9 cellular contexts compared by ENCODE assay signal in genomic region chr13:38045278-38046048, GRCh38.
DNase-seq lines count a peak whose midpoint lies in the region; ATAC-seq, FAIRE-seq and TF ChIP-seq lines count a peak whose summit lies in the region.
"Had no signal": no experiment of that assay in that cellular context is flagged by ENCODE, and none has a peak within 500 bp of the region (broad histone marks: within the 10 kb centered on the region; RNA-seq: fewer than 3 reads in every experiment).

No MANE protein-coding gene starts in this region.

- no peak for TF ChIP-seq POLR2A in breast epithelium (IDR thresholded peaks at IDR 0.05)

- POLR2A ChIA-PET in MCF 10A (lab: Yijun Ruan, JAX): no interaction called here

- no TSS peak for BruUV-seq in MCF 10A (replicated peaks; lab: Mats Ljungman, UMichigan)

- no peak overlapping the region for H3K27ac ChIP-seq in breast epithelium

- no peaks in the 10 kb centered on the region for H3K27me3 Mint-ChIP-seq in MCF 10A (ENCODE audit: insufficient read depth, unreplicated experiment)

- intact Hi-C loops in MCF 10A (cut with micrococcal nuclease) (loop anchor here (1.0 kb wide), 2 partner anchors 175 to 405 kb away; no protein-coding TSS in a partner anchor), breast epithelium (cut with DNase I; ENCODE audit: low total_unique reads) (no loop called here)

- H3K9me3 ChIP-seq in breast epithelium: no peaks in the 10 kb centered on the region

- no peak for FAIRE-seq in frontal cortex (lab: Jason Lieb, UNC)
- FAIRE-seq: G401.6 had no signal

- CTCF ChIA-PET in MCF 10A (lab: Yijun Ruan, JAX): interaction anchor here (0.6 to 2.9 kb wide), 17 partner anchors 10 to 554 kb away, joined by 3 to 12 read pairs (median 4); partner anchors contain the start of gene TRPC4

- TF ChIP-seq CTCF in MCF 10A (IDR thresholded peaks at IDR 0.05; ENCODE audit: unreplicated experiment) (peak; percentile 45), breast epithelium (IDR thresholded peaks at IDR 0.05) (no peak)

- H3K4me1 Mint-ChIP-seq in MCF 10A (ENCODE audit: insufficient read depth, unreplicated experiment): no peaks in the 10 kb centered on the region

- no peak overlapping the region for H3K4me3 Mint-ChIP-seq in MCF 10A (ENCODE audit: unreplicated experiment)

- DNase-seq in MCF 10A (ENCODE audit: unreplicated experiment): peak; percentile 56
- DNase-seq in breast epithelium (ENCODE audit: low spot score in 2 of 2): no peak
- DNase-seq in kidney glomerular epithelial cell (lab: John Stamatoyannopoulos, UW): peak; percentile 21
- DNase-seq in activated naive CD4-positive, alpha-beta T cell (lab: John Stamatoyannopoulos, UW): no peak
- DNase-seq in frontal cortex (ENCODE audit: low spot score in 2 of 2): no peak
- no peak for DNase-seq in activated CD4-positive, CD25-positive, alpha-beta regulatory T cell treated with anti-CD3 and anti-CD28 coated beads, Interleukin-2, amount 50 U/mL, for 72 hours

- H3K27me3 ChIP-seq in breast epithelium: no peaks in the 10 kb centered on the region

- H3K9me3 Mint-ChIP-seq in MCF 10A (ENCODE audit: unreplicated experiment): no peaks in the 10 kb centered on the region

- H3K4me1 ChIP-seq in breast epithelium: no peaks in the 10 kb centered on the region

- H3K27ac Mint-ChIP-seq in MCF 10A (ENCODE audit: low read depth, unreplicated experiment): peak overlapping the region; percentile 44

- ATAC-seq in HG03565 (IDR thresholded peaks at IDR 0.05; ENCODE audit: unreplicated experiment) (peak; percentile 92), SK-N-SH treated with all-trans-retinoic acid at 6 μM for 48 hours (peak; percentile 82)

- H3K36me3 ChIP-seq in breast epithelium: no peaks in the 10 kb centered on the region

- no peaks in the 10 kb centered on the region for H3K36me3 Mint-ChIP-seq in MCF 10A (ENCODE audit: insufficient read depth, unreplicated experiment)

- no peak overlapping the region for H3K4me3 ChIP-seq in breast epithelium

TF ChIP-seq in SK-N-SH treated with all-trans-retinoic acid at 6 μM for 48 hours, 23 proteins besides CTCF, POLR2A, EP300 and RAD21:
- no peak for TF ChIP-seq ISL1 (CRISPR knock-in tag; IDR thresholded peaks at IDR 0.05)
- no peak for TF ChIP-seq OSR1 (CRISPR knock-in tag; IDR thresholded peaks at IDR 0.05)
- TF ChIP-seq TSHZ2 (CRISPR knock-in tag; IDR thresholded peaks at IDR 0.05): no peak
- TF ChIP-seq PPARA (CRISPR knock-in tag; IDR thresholded peaks at IDR 0.05; ENCODE audit: borderline replicate concordance): no peak
- no peak for TF ChIP-seq POU6F1 (CRISPR knock-in tag; IDR thresholded peaks at IDR 0.05; ENCODE audit: borderline replicate concordance, low read depth)
- no peak for TF ChIP-seq RARB (CRISPR knock-in tag; IDR thresholded peaks at IDR 0.05)
- no peak for TF ChIP-seq BACH2 (CRISPR knock-in tag; IDR thresholded peaks at IDR 0.05; ENCODE audit: borderline replicate concordance)
- no peak for TF ChIP-seq CSDC2 (CRISPR knock-in tag; IDR thresholded peaks at IDR 0.05)
- no peak for TF ChIP-seq ZNF565 (CRISPR knock-in tag; conservative IDR thresholded peaks at IDR 0.05; ENCODE audit: low read depth)

Comparison
In these comparisons a context has a peak if more than half of its experiments do, and no peak if none do; other contexts are left out.
1. DNase-seq: peak in MCF 10A (single experiment) and kidney glomerular epithelial cell (single experiment); none in breast epithelium (0 of 2), activated naive CD4-positive, alpha-beta T cell (0 of 4), frontal cortex (0 of 2) and activated CD4-positive, CD25-positive, alpha-beta regulatory T cell treated with anti-CD3 and anti-CD28 coated beads, Interleukin-2, amount 50 U/mL, for 72 hours (single experiment).